18 cellular contexts compared by ENCODE assay signal in genomic region chr20:5626603-5627002, GRCh38.
"Had no signal": no experiment of that assay in that cellular context is flagged by ENCODE, and none has a peak within 500 bp of the region (broad histone marks: within the 10 kb centered on the region; RNA-seq: fewer than 3 reads in every experiment).

No MANE protein-coding gene starts in this region.

- H3K27me3 ChIP-seq: heart left ventricle, ovary, tibial nerve, upper lobe of right lung, vagina had no signal

- ATAC-seq: heart left ventricle; left colon; left ventricle myocardium superior; naive thymus-derived CD8-positive, alpha-beta T cell; right cardiac atrium; upper lobe of right lung had no signal

- H3K36me3 ChIP-seq: heart left ventricle, ovary, tibial nerve, upper lobe of right lung, vagina had no signal

- FAIRE-seq: frontal cortex, small intestine had no signal

- H3K4me1 ChIP-seq: heart left ventricle, tibial nerve, upper lobe of right lung, vagina had no signal

- DNase-seq: effector CD8-positive, alpha-beta T cell; heart left ventricle; hippocampal formation; left colon; left ventricle myocardium superior; mesenchymal stem cell; naive thymus-derived CD8-positive, alpha-beta T cell; nucleus accumbens; ovary; right cardiac atrium; small intestine; stimulated activated CD4-positive, alpha-beta T cell treated with anti-CD3 and anti-CD28 coated beads, Interleukin-12 subunit alpha, Interleukin-12 subunit beta, amount 100 ng/mL, for 4 hours; upper lobe of right lung had no signal

- H3K4me3 ChIP-seq: coronary artery, heart left ventricle, lung, ovary, tibial nerve, upper lobe of right lung, vagina had no signal

- H3K9me3 ChIP-seq: ovary, upper lobe of right lung, vagina had no signal

- H3K27ac ChIP-seq: coronary artery, heart left ventricle, ovary, tibial nerve, upper lobe of right lung, vagina had no signal
